21 cellular contexts compared by ENCODE assay signal in genomic region chr5:151052834-151053233, GRCh38. TPM values are rescaled to one million over a fixed set of nuclear protein-coding genes. Genes with fewer than 3 reads are reported as not detected.
DNase-seq lines count a peak whose midpoint lies in the region; ATAC-seq and TF ChIP-seq lines count a peak whose summit lies in the region.
"Had no signal": no experiment of that assay in that cellular context is flagged by ENCODE, and none has a peak within 500 bp of the region (broad histone marks: within the 10 kb centered on the region; RNA-seq: fewer than 3 reads in every experiment).

No MANE protein-coding gene starts in this region.

- WGBS in spleen, 5 donors: 44 to 61% (median 53%) methylated on average over 3 of the region's 3 CpGs

- CTCF ChIA-PET in Calu3 (lab: Charles Lee): interaction anchor here (0.7 to 9.4 kb wide), 7 partner anchors 12 to 62 kb away, joined by 3 to 140 read pairs (median 6); partner anchors contain the start of gene TNIP1

- no peak for TF ChIP-seq POLR2A in spleen (IDR thresholded peaks at IDR 0.05)

- intact Hi-C loops in Calu3 (cut with micrococcal nuclease; ENCODE audit: unreplicated experiment) (loop anchor here (5.0 kb wide), 1 partner anchor 34 kb away; no protein-coding TSS in a partner anchor), spleen (cut with DNase I; ENCODE audit: low total_unique reads) (loop anchor here (5.0 kb wide), 1 partner anchor 64 kb away; no protein-coding TSS in a partner anchor)

- H3K36me3 ChIP-seq in spleen: peaks cover 0 to 99% (median 88%) of the 10 kb centered on the region in 6 donors
- H3K36me3 ChIP-seq: uterus had no signal

- H3K27ac Mint-ChIP-seq in activated T-cell treated with anti-CD3 and anti-CD28 coated beads, Interleukin-2, amount 50 U/mL, for 24 hours: peak overlapping the region; percentile 83
- H3K27ac Mint-ChIP-seq in Calu3 (ENCODE audit: unreplicated experiment): peak overlapping the region; percentile 52
- peak overlapping the region; percentile 80 for H3K27ac Mint-ChIP-seq in activated T-helper 17 cell treated with anti-CD3 and anti-CD28 coated beads, Interleukin-2, amount 50 U/mL, for 72 hours

- H3K9me3 ChIP-seq in spleen: no peaks in the 10 kb centered on the region
- H3K9me3 ChIP-seq: lower lobe of right lung, suprapubic skin, uterus had no signal

- TF ChIP-seq CTCF in Calu3 (IDR thresholded peaks at IDR 0.05; ENCODE audit: unreplicated experiment) (no peak), spleen (IDR thresholded peaks at IDR 0.05 in 8 of 11, conservative IDR thresholded peaks at IDR 0.05 in 3 of 11) (no peak)

- peak overlapping the region in 7 of 8 donors; percentile 12 to 95 (median 69) for H3K27ac ChIP-seq in spleen
- H3K27ac ChIP-seq: epithelial cell of prostate, suprapubic skin, WERI-Rb-1 had no signal

- no peak for DNase-seq in activated T-cell treated with anti-CD3 and anti-CD28 coated beads, Interleukin-2, amount 50 U/mL, for 24 hours
- no peak for DNase-seq in activated T-cell treated with anti-CD3 and anti-CD28 coated beads, Interleukin-2, amount 50 U/mL, for 1 hour
- DNase-seq in Calu3 (no peak), spleen (peak; percentile 67), NCI-H1694 treated with DMSO at 0.1 percent for 48 hours (lab: John Stamatoyannopoulos, UW) (no peak)
- no peak for DNase-seq in effector CD4-positive, alpha-beta T cell
- DNase-seq: C1 segment of cervical spinal cord; GDM1; lower lobe of right lung; NCI-H1436 treated with DMSO at 0.1 percent for 48 hours; NCI-H69; right cardiac atrium; SHP77; stimulated activated CD4-positive, alpha-beta T cell treated with anti-CD3 and anti-CD28 coated beads, Interleukin-15, amount 100 ng/mL, for 24 hours; uterus; WERI-Rb-1 had no signal

- no peaks in the 10 kb centered on the region for H3K9me3 Mint-ChIP-seq in activated T-cell treated with anti-CD3 and anti-CD28 coated beads, Interleukin-2, amount 50 U/mL, for 24 hours
- H3K9me3 Mint-ChIP-seq in Calu3 (ENCODE audit: low read depth, unreplicated experiment): no peaks in the 10 kb centered on the region
- no peaks in the 10 kb centered on the region for H3K9me3 Mint-ChIP-seq in activated T-helper 17 cell treated with anti-CD3 and anti-CD28 coated beads, Interleukin-2, amount 50 U/mL, for 72 hours

- peaks cover 98% of the 10 kb centered on the region for H3K36me3 Mint-ChIP-seq in activated T-cell treated with anti-CD3 and anti-CD28 coated beads, Interleukin-2, amount 50 U/mL, for 24 hours (ENCODE audit: low read depth)
- peaks cover 95% of the 10 kb centered on the region for H3K36me3 Mint-ChIP-seq in Calu3 (ENCODE audit: insufficient read depth, unreplicated experiment)
- H3K36me3 Mint-ChIP-seq in activated T-helper 17 cell treated with anti-CD3 and anti-CD28 coated beads, Interleukin-2, amount 50 U/mL, for 72 hours (ENCODE audit: low read depth): peaks cover 100% of the 10 kb centered on the region

- no peaks in the 10 kb centered on the region for H3K27me3 ChIP-seq in spleen (replicated peaks in 1 of 7)
- H3K27me3 ChIP-seq: suprapubic skin, uterus had no signal

- peaks cover 5 to 83% (median 44%) of the 10 kb centered on the region in 6 donors for H3K4me1 ChIP-seq in spleen
- H3K4me1 ChIP-seq: suprapubic skin, uterus had no signal

- H3K4me1 Mint-ChIP-seq in activated T-cell treated with anti-CD3 and anti-CD28 coated beads, Interleukin-2, amount 50 U/mL, for 24 hours (ENCODE audit: low read depth): peaks cover 16% of the 10 kb centered on the region
- peaks cover 68% of the 10 kb centered on the region for H3K4me1 Mint-ChIP-seq in Calu3 (ENCODE audit: low read depth, unreplicated experiment)
- H3K4me1 Mint-ChIP-seq in activated T-helper 17 cell treated with anti-CD3 and anti-CD28 coated beads, Interleukin-2, amount 50 U/mL, for 72 hours: peaks cover 14% of the 10 kb centered on the region

- BruUV-seq in Calu3 (replicated peaks; lab: Mats Ljungman, UMichigan): no TSS peak

- H3K4me3 ChIP-seq in spleen: no peak overlapping the region
- H3K4me3 ChIP-seq: lower lobe of right lung, suprapubic skin, uterus had no signal

- no peaks in the 10 kb centered on the region for H3K27me3 Mint-ChIP-seq in activated T-cell treated with anti-CD3 and anti-CD28 coated beads, Interleukin-2, amount 50 U/mL, for 24 hours
- no peaks in the 10 kb centered on the region for H3K27me3 Mint-ChIP-seq in Calu3 (ENCODE audit: unreplicated experiment)
- no peaks in the 10 kb centered on the region for H3K27me3 Mint-ChIP-seq in activated T-helper 17 cell treated with anti-CD3 and anti-CD28 coated beads, Interleukin-2, amount 50 U/mL, for 72 hours

- no peak for ATAC-seq in activated T-helper 17 cell treated with anti-CD3 and anti-CD28 coated beads, Interleukin-2, amount 50 U/mL, for 72 hours (replicated peaks)
- no peak for ATAC-seq in HG03175 (IDR thresholded peaks at IDR 0.05; ENCODE audit: unreplicated experiment)

- no peak overlapping the region for H3K4me3 Mint-ChIP-seq in activated T-cell treated with anti-CD3 and anti-CD28 coated beads, Interleukin-2, amount 50 U/mL, for 24 hours
- H3K4me3 Mint-ChIP-seq in Calu3 (ENCODE audit: low read depth, unreplicated experiment): no peak overlapping the region
- H3K4me3 Mint-ChIP-seq in activated T-helper 17 cell treated with anti-CD3 and anti-CD28 coated beads, Interleukin-2, amount 50 U/mL, for 72 hours: no peak overlapping the region

RNA-seq across cellular contexts. Expression of gene TNIP1, which starts 28.0 kb away (rescaled TPM):
- total RNA-seq in Calu3 (2022) (321 and 339 TPM in 2 replicates), spleen (100 to 1,000 TPM; 179 to 260 (median 218) TPM)
- total RNA-seq in activated T-helper 17 cell treated with anti-CD3 and anti-CD28 coated beads, Interleukin-2, amount 50 U/mL, for 72 hours: 100 to 1,000 TPM; 316 to 609 TPM
- 100 to 1,000 TPM in 1 of 3 donors, 10 to 100 TPM in 2; 67.7 to 149 (median 95.9) TPM for polyA plus RNA-seq in spleen

RNA-seq across cellular contexts. Expression of gene GPX3, which starts 32.4 kb away (rescaled TPM):
- not detected in 2 replicates for total RNA-seq in Calu3 (2022)
- total RNA-seq in activated T-helper 17 cell treated with anti-CD3 and anti-CD28 coated beads, Interleukin-2, amount 50 U/mL, for 72 hours: not detected
- total RNA-seq in spleen: 100 to 1,000 TPM in 6 of 7 donors, 10 to 100 TPM in 1; 78.7 to 886 (median 416) TPM
- 100 to 1,000 TPM; 158 to 261 (median 256) TPM for polyA plus RNA-seq in spleen
- total RNA-seq: T-helper 1 cell treated with Interleukin-12 subunit alpha and Interleukin-12 subunit beta and Interleukin-4 antibody, amounts not matched to agents 30 ng/mL and 1 ng/mL, for 36 hours had no signal

Comparison
In these comparisons a context has a peak if more than half of its experiments do, and no peak if none do; other contexts are left out.
1. RNA of gene GPX3, which starts 32.4 kb away (total RNA-seq): 78.7 to 886 TPM in spleen; not detected in activated T-helper 17 cell treated with anti-CD3 and anti-CD28 coated beads, Interleukin-2, amount 50 U/mL, for 72 hours and not detected in Calu3; every median in the first group is over 10 times any median in the second.
2. Peak in every context shown above with its lines, with median percentiles within 50 percentile points of each other: H3K27ac Mint-ChIP-seq.